23 cellular contexts compared by ENCODE assay signal in genomic region chr2:173822889-173823485, GRCh38.
"Had no signal": no experiment of that assay in that cellular context is flagged by ENCODE, and none has a peak within 500 bp of the region (broad histone marks: within the 10 kb centered on the region; RNA-seq: fewer than 3 reads in every experiment).

No MANE protein-coding gene starts in this region.

- H3K4me3 Mint-ChIP-seq: dendritic cell treated with granulocyte-macrophage colony-stimulating factor and Interleukin-4, amounts not matched to agents 40 ng/mL and 50 ng/mL, for 4 days; effector memory CD8-positive, alpha-beta T cell; immature natural killer cell; natural killer cell treated with Interleukin-12 subunit alpha and Interleukin-12 subunit beta and Interleukin-15 and Interleukin-18, amount 100 ng/mL, for 72 hours had no signal

- H3K9me3 Mint-ChIP-seq: dendritic cell treated with granulocyte-macrophage colony-stimulating factor and Interleukin-4, amounts not matched to agents 40 ng/mL and 50 ng/mL, for 4 days; effector memory CD8-positive, alpha-beta T cell; natural killer cell treated with Interleukin-12 subunit alpha and Interleukin-12 subunit beta and Interleukin-15 and Interleukin-18, amount 100 ng/mL, for 72 hours had no signal

- DNase-seq: effector memory CD8-positive, alpha-beta T cell; esophagus squamous epithelium; foreskin fibroblast; immature natural killer cell; left ventricle myocardium superior; mesenchymal stem cell; midbrain; psoas muscle; retina; spleen; stimulated activated CD4-positive, alpha-beta T cell treated with anti-CD3 and anti-CD28 coated beads, Interleukin-15, amount 100 ng/mL, for 24 hours; stimulated activated CD4-positive, alpha-beta T cell treated with anti-CD3 and anti-CD28 coated beads, Interleukin-1b, Interleukin-23, amount 100 ng/mL, for 48 hours; stimulated activated CD4-positive, alpha-beta T cell treated with anti-CD3 and anti-CD28 coated beads, Interleukin-4, amount 100 ng/mL, for 24 hours; stimulated activated naive CD4-positive, alpha-beta T cell; stomach; substantia nigra; trophoblast cell had no signal

- H3K36me3 Mint-ChIP-seq: immature natural killer cell; natural killer cell treated with Interleukin-12 subunit alpha and Interleukin-12 subunit beta and Interleukin-15 and Interleukin-18, amount 100 ng/mL, for 72 hours had no signal

- H3K4me1 Mint-ChIP-seq: immature natural killer cell had no signal

- FAIRE-seq: colon, keratinocyte had no signal

- H3K27ac ChIP-seq: esophagus squamous epithelium, psoas muscle, spleen, stomach, thoracic aorta had no signal

- H3K27me3 ChIP-seq: esophagus squamous epithelium had no signal

- H3K27ac Mint-ChIP-seq: dendritic cell treated with granulocyte-macrophage colony-stimulating factor and Interleukin-4, amounts not matched to agents 40 ng/mL and 50 ng/mL, for 4 days; effector memory CD8-positive, alpha-beta T cell; immature natural killer cell; natural killer cell treated with Interleukin-12 subunit alpha and Interleukin-12 subunit beta and Interleukin-15 and Interleukin-18, amount 100 ng/mL, for 72 hours had no signal

- H3K36me3 ChIP-seq: esophagus squamous epithelium, spleen, stomach, thoracic aorta had no signal

- H3K4me3 ChIP-seq: esophagus squamous epithelium, lung, psoas muscle, spleen, stomach, thoracic aorta had no signal
